In the genomic region with DNA sequence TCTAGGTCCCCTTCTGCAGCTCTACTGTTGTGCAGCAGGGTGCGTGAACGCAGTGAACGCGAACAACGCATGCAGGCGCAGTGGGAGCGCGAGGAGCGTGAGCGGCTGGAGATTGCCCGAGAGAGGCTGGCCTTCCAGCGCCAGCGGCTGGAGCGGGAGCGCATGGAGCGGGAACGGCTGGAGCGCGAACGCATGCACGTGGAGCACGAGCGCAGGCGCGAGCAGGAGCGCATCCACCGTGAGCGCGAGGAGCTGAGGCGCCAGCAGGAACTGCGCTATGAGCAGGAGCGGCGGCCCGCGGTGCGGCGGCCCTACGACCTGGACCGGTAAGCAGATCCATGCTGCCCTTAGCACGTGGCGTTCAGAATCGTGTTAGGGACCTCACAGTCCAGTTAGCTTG, we compare ENCODE assay signal across 24 cellular contexts.
"Had no signal": no experiment of that assay in that cellular context is flagged by ENCODE, and none has a peak within 500 bp of the region (broad histone marks: within the 10 kb centered on the region; RNA-seq: fewer than 3 reads in every experiment).

No MANE protein-coding gene starts in this region.

- H3K4me1 ChIP-seq: colonic mucosa, neural progenitor cell, uterus had no signal

- H3K27ac Mint-ChIP-seq: activated CD4-positive, alpha-beta memory T cell treated with anti-CD3 and anti-CD28 coated beads, Interleukin-2, amount 10 ng/mL, durations not matched to agents 7 days and 5 days; activated CD4-positive, alpha-beta T cell treated with anti-CD3 and anti-CD28 coated beads, Interleukin-2, amount 10 ng/mL, durations not matched to agents 7 days and 5 days; activated naive CD4-positive, alpha-beta T cell treated with anti-CD3 and anti-CD28 coated beads, Interleukin-2, amount 50 U/mL, for 24 hours; activated T-helper 2 cell treated with anti-CD3 and anti-CD28 coated beads, Interferon-gamma antibody, Interleukin-2, Interleukin-4, amounts not matched to agents 10 μg/mL and 5 μg/mL and 100 μg/mL, durations not matched to agents 14 hours and 24 hours and 36 hours; memory B cell; neural progenitor cell; stimulated activated naive CD8-positive, alpha-beta T cell treated with anti-CD3 and anti-CD28 coated beads, Interleukin-15, Interleukin-2, amounts not matched to agents 100 ng/mL and 50 ng/mL, for 24 hours had no signal

- H3K9ac ChIP-seq: neural progenitor cell had no signal

- H3K27me3 ChIP-seq: colonic mucosa, gastrocnemius medialis, hepatocyte, neural progenitor cell, uterus had no signal

- DNase-seq: activated CD4-positive, alpha-beta memory T cell treated with anti-CD3 and anti-CD28 coated beads, Interleukin-2, amount 10 ng/mL, durations not matched to agents 7 days and 5 days; activated CD4-positive, alpha-beta T cell treated with anti-CD3 and anti-CD28 coated beads for 1 hour; activated CD4-positive, alpha-beta T cell treated with anti-CD3 and anti-CD28 coated beads, Interleukin-2, amount 10 ng/mL, durations not matched to agents 7 days and 5 days; activated CD8-positive, alpha-beta memory T cell treated with anti-CD3 and anti-CD28 coated beads, Interleukin-2, amount 50 U/mL, for 48 hours; activated T-cell treated with anti-CD3 and anti-CD28 coated beads, Interleukin-2, amount 50 U/mL, for 48 hours; colonic mucosa; effector CD8-positive, alpha-beta T cell; gastrocnemius medialis; islet precursor cell; left colon; natural killer cell; stimulated activated CD4-positive, alpha-beta T cell treated with anti-CD3 and anti-CD28 coated beads, Interleukin-2, amount 100 ng/mL, for 48 hours; T-helper 2 cell; trophoblast cell; uterus had no signal

- H3K4me2 ChIP-seq: hepatocyte, neural progenitor cell had no signal

- H3K4me3 Mint-ChIP-seq: activated CD4-positive, alpha-beta memory T cell treated with anti-CD3 and anti-CD28 coated beads, Interleukin-2, amount 10 ng/mL, durations not matched to agents 7 days and 5 days; activated CD4-positive, alpha-beta T cell treated with anti-CD3 and anti-CD28 coated beads, Interleukin-2, amount 10 ng/mL, durations not matched to agents 7 days and 5 days; activated naive CD4-positive, alpha-beta T cell treated with anti-CD3 and anti-CD28 coated beads, Interleukin-2, amount 50 U/mL, for 24 hours; memory B cell; natural killer cell; neural progenitor cell; stimulated activated naive CD8-positive, alpha-beta T cell treated with anti-CD3 and anti-CD28 coated beads, Interleukin-15, Interleukin-2, amounts not matched to agents 100 ng/mL and 50 ng/mL, for 24 hours had no signal

- FAIRE-seq: bronchial epithelial cell, endometrium had no signal

- H3K27ac ChIP-seq: colonic mucosa, gastrocnemius medialis, hepatocyte, neural progenitor cell, thoracic aorta, uterus had no signal

- H3K4me3 ChIP-seq: colonic mucosa, gastrocnemius medialis, hepatocyte, neural progenitor cell, thoracic aorta, uterus had no signal

- H3K79me2 ChIP-seq: hepatocyte had no signal

- H3K36me3 ChIP-seq: neural progenitor cell, uterus had no signal

- H3K9me3 Mint-ChIP-seq: activated CD4-positive, alpha-beta memory T cell treated with anti-CD3 and anti-CD28 coated beads, Interleukin-2, amount 10 ng/mL, durations not matched to agents 7 days and 5 days; activated CD4-positive, alpha-beta T cell treated with anti-CD3 and anti-CD28 coated beads, Interleukin-2, amount 10 ng/mL, durations not matched to agents 7 days and 5 days; activated naive CD4-positive, alpha-beta T cell treated with anti-CD3 and anti-CD28 coated beads, Interleukin-2, amount 50 U/mL, for 24 hours; activated T-helper 2 cell treated with anti-CD3 and anti-CD28 coated beads, Interferon-gamma antibody, Interleukin-2, Interleukin-4, amounts not matched to agents 10 μg/mL and 5 μg/mL and 100 μg/mL, durations not matched to agents 14 hours and 24 hours and 36 hours; memory B cell; natural killer cell; neural progenitor cell; stimulated activated naive CD8-positive, alpha-beta T cell treated with anti-CD3 and anti-CD28 coated beads, Interleukin-15, Interleukin-2, amounts not matched to agents 100 ng/mL and 50 ng/mL, for 24 hours had no signal

- ATAC-seq: gastrocnemius medialis, left colon had no signal

- H3K9me3 ChIP-seq: colonic mucosa, gastrocnemius medialis, thoracic aorta, uterus had no signal

- H3K4me1 Mint-ChIP-seq: activated CD4-positive, alpha-beta T cell treated with anti-CD3 and anti-CD28 coated beads, Interleukin-2, amount 10 ng/mL, durations not matched to agents 7 days and 5 days; activated naive CD4-positive, alpha-beta T cell treated with anti-CD3 and anti-CD28 coated beads, Interleukin-2, amount 50 U/mL, for 24 hours; memory B cell; natural killer cell; neural progenitor cell had no signal

- H2AFZ ChIP-seq: hepatocyte, neural progenitor cell had no signal

- H3K27me3 Mint-ChIP-seq: activated CD4-positive, alpha-beta memory T cell treated with anti-CD3 and anti-CD28 coated beads, Interleukin-2, amount 10 ng/mL, durations not matched to agents 7 days and 5 days; activated CD4-positive, alpha-beta T cell treated with anti-CD3 and anti-CD28 coated beads, Interleukin-2, amount 10 ng/mL, durations not matched to agents 7 days and 5 days; activated naive CD4-positive, alpha-beta T cell treated with anti-CD3 and anti-CD28 coated beads, Interleukin-2, amount 50 U/mL, for 24 hours; memory B cell; stimulated activated naive CD8-positive, alpha-beta T cell treated with anti-CD3 and anti-CD28 coated beads, Interleukin-15, Interleukin-2, amounts not matched to agents 100 ng/mL and 50 ng/mL, for 24 hours had no signal
